In the genomic region with DNA sequence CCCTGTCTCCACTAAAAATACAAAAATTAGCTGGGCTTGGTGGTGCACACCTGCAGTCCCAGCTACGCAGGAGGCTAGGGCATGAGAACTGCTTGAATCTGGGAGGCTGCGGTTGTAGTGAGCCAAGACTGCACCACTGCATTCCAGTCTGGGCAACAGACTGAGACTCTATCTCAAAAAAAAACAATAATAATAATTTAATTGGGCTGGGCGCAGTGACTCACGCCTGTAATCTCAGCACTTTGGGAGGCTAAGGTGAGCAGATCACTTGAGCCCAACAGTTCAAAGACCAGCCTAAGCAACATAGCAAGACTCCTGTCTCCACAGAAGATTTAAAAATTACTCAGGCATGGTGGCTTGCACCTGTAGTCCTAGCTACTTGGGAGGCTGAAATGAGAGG, we compare ENCODE assay signal across 1 cellular context.
TF ChIP-seq lines count a peak whose summit lies in the region.

No MANE protein-coding gene starts in this region.

TF ChIP-seq in GM23338, 12 proteins besides CTCF, POLR2A, EP300 and RAD21 (continued from another document):
- TF ChIP-seq, protein P1, sequence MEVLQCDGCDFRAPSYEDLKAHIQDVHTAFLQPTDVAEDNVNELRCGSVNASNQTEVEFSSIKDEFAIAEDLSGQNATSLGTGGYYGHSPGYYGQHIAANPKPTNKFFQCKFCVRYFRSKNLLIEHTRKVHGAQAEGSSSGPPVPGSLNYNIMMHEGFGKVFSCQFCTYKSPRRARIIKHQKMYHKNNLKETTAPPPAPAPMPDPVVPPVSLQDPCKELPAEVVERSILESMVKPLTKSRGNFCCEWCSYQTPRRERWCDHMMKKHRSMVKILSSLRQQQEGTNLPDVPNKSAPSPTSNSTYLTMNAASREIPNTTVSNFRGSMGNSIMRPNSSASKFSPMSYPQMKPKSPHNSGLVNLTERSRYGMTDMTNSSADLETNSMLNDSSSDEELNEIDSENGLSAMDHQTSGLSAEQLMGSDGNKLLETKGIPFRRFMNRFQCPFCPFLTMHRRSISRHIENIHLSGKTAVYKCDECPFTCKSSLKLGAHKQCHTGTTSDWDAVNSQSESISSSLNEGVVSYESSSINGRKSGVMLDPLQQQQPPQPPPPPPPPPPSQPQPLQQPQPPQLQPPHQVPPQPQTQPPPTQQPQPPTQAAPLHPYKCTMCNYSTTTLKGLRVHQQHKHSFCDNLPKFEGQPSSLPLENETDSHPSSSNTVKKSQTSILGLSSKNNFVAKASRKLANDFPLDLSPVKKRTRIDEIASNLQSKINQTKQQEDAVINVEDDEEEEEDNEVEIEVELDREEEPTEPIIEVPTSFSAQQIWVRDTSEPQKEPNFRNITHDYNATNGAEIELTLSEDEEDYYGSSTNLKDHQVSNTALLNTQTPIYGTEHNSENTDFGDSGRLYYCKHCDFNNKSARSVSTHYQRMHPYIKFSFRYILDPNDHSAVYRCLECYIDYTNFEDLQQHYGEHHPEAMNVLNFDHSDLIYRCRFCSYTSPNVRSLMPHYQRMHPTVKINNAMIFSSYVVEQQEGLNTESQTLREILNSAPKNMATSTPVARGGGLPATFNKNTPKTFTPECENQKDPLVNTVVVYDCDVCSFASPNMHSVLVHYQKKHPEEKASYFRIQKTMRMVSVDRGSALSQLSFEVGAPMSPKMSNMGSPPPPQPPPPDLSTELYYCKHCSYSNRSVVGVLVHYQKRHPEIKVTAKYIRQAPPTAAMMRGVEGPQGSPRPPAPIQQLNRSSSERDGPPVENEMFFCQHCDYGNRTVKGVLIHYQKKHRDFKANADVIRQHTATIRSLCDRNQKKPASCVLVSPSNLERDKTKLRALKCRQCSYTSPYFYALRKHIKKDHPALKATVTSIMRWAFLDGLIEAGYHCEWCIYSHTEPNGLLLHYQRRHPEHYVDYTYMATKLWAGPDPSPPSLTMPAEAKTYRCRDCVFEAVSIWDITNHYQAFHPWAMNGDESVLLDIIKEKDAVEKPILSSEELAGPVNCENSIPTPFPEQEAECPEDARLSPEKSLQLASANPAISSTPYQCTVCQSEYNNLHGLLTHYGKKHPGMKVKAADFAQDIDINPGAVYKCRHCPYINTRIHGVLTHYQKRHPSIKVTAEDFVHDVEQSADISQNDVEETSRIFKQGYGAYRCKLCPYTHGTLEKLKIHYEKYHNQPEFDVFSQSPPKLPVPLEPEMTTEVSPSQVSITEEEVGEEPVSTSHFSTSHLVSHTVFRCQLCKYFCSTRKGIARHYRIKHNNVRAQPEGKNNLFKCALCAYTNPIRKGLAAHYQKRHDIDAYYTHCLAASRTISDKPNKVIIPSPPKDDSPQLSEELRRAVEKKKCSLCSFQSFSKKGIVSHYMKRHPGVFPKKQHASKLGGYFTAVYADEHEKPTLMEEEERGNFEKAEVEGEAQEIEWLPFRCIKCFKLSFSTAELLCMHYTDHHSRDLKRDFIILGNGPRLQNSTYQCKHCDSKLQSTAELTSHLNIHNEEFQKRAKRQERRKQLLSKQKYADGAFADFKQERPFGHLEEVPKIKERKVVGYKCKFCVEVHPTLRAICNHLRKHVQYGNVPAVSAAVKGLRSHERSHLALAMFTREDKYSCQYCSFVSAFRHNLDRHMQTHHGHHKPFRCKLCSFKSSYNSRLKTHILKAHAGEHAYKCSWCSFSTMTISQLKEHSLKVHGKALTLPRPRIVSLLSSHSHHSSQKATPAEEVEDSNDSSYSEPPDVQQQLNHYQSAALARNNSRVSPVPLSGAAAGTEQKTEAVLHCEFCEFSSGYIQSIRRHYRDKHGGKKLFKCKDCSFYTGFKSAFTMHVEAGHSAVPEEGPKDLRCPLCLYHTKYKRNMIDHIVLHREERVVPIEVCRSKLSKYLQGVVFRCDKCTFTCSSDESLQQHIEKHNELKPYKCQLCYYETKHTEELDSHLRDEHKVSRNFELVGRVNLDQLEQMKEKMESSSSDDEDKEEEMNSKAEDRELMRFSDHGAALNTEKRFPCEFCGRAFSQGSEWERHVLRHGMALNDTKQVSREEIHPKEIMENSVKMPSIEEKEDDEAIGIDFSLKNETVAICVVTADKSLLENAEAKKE (CRISPR knock-in tag; IDR thresholded peaks at IDR 0.05), result no peak
- TF ChIP-seq, protein P2, sequence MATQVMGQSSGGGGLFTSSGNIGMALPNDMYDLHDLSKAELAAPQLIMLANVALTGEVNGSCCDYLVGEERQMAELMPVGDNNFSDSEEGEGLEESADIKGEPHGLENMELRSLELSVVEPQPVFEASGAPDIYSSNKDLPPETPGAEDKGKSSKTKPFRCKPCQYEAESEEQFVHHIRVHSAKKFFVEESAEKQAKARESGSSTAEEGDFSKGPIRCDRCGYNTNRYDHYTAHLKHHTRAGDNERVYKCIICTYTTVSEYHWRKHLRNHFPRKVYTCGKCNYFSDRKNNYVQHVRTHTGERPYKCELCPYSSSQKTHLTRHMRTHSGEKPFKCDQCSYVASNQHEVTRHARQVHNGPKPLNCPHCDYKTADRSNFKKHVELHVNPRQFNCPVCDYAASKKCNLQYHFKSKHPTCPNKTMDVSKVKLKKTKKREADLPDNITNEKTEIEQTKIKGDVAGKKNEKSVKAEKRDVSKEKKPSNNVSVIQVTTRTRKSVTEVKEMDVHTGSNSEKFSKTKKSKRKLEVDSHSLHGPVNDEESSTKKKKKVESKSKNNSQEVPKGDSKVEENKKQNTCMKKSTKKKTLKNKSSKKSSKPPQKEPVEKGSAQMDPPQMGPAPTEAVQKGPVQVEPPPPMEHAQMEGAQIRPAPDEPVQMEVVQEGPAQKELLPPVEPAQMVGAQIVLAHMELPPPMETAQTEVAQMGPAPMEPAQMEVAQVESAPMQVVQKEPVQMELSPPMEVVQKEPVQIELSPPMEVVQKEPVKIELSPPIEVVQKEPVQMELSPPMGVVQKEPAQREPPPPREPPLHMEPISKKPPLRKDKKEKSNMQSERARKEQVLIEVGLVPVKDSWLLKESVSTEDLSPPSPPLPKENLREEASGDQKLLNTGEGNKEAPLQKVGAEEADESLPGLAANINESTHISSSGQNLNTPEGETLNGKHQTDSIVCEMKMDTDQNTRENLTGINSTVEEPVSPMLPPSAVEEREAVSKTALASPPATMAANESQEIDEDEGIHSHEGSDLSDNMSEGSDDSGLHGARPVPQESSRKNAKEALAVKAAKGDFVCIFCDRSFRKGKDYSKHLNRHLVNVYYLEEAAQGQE (IDR thresholded peaks at IDR 0.05; ENCODE audit: unreplicated experiment), result no peak
- no peak for TF ChIP-seq ZNF331 (CRISPR knock-in tag; IDR thresholded peaks at IDR 0.05; ENCODE audit: low read depth)
